1 cellular context compared by ENCODE assay signal in the genomic region with DNA sequence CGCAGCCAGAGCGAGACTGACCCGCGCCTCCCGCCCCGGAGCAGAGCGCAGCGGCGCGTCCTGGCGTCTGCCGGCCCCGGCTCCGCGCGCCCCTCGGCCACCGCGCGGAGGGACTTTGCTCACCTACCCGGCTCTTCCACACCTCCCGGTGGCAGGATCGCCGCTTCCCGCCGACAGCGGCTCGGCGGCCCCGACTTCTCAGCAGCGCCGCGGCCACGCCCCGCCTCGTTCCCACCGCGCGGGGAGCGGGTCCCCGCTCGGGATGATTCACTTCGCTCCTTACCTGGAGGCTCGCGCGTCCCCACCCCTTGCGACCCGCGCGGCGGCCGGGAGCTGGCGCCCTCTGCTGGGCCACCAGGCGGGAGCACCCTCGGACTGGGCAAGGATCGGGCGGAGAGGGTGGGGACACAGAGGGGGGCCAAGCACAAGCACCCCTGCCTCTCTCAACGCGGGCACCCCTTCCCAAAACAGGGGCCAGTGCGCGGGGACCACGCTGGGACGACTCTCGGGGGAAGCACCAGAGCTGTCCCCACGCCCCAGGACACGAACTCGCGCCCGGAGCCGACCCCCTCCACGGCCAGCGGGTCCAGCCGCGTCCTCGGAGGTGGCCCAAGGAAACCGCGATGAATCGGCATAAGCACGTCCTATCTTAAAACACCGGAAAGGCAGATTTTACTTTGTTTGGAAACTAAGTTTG.
TF ChIP-seq lines count a peak whose summit lies in the region.

No MANE protein-coding gene starts in this region.

TF ChIP-seq in HCT116, 20 proteins besides CTCF, POLR2A, EP300 and RAD21 (continued from another document):
- TF ChIP-seq, protein P1, sequence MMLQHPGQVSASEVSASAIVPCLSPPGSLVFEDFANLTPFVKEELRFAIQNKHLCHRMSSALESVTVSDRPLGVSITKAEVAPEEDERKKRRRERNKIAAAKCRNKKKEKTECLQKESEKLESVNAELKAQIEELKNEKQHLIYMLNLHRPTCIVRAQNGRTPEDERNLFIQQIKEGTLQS (IDR thresholded peaks at IDR 0.05), result no peak
- TF ChIP-seq, protein P2, sequence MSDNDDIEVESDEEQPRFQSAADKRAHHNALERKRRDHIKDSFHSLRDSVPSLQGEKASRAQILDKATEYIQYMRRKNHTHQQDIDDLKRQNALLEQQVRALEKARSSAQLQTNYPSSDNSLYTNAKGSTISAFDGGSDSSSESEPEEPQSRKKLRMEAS (IDR thresholded peaks at IDR 0.05), result peak; percentile 66
- peak; percentile 39 for TF ChIP-seq TCF7L2 (IDR thresholded peaks at IDR 0.05; ENCODE audit: borderline replicate concordance, extremely low read depth, insufficient read depth, insufficient read length)
- peak; percentile 75 for TF ChIP-seq SIN3A (IDR thresholded peaks at IDR 0.05; ENCODE audit: low read depth)
- TF ChIP-seq, protein P3, sequence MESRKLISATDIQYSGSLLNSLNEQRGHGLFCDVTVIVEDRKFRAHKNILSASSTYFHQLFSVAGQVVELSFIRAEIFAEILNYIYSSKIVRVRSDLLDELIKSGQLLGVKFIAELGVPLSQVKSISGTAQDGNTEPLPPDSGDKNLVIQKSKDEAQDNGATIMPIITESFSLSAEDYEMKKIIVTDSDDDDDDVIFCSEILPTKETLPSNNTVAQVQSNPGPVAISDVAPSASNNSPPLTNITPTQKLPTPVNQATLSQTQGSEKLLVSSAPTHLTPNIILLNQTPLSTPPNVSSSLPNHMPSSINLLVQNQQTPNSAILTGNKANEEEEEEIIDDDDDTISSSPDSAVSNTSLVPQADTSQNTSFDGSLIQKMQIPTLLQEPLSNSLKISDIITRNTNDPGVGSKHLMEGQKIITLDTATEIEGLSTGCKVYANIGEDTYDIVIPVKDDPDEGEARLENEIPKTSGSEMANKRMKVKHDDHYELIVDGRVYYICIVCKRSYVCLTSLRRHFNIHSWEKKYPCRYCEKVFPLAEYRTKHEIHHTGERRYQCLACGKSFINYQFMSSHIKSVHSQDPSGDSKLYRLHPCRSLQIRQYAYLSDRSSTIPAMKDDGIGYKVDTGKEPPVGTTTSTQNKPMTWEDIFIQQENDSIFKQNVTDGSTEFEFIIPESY (IDR thresholded peaks at IDR 0.05; ENCODE audit: extremely low read depth, insufficient replicate concordance, low read length), result no peak
- peak; percentile 72 for TF ChIP-seq YY1 (IDR thresholded peaks at IDR 0.05; ENCODE audit: extremely low read depth, insufficient replicate concordance, low read depth, low read length)
- TF ChIP-seq EGR1 (IDR thresholded peaks at IDR 0.05; ENCODE audit: low read depth), result no peak
- TF ChIP-seq ZFX (IDR thresholded peaks at IDR 0.05), result peak; percentile 60
- peak; percentile 61 for TF ChIP-seq FOSL1 (IDR thresholded peaks at IDR 0.05; ENCODE audit: low read depth)
- TF ChIP-seq, protein P4, sequence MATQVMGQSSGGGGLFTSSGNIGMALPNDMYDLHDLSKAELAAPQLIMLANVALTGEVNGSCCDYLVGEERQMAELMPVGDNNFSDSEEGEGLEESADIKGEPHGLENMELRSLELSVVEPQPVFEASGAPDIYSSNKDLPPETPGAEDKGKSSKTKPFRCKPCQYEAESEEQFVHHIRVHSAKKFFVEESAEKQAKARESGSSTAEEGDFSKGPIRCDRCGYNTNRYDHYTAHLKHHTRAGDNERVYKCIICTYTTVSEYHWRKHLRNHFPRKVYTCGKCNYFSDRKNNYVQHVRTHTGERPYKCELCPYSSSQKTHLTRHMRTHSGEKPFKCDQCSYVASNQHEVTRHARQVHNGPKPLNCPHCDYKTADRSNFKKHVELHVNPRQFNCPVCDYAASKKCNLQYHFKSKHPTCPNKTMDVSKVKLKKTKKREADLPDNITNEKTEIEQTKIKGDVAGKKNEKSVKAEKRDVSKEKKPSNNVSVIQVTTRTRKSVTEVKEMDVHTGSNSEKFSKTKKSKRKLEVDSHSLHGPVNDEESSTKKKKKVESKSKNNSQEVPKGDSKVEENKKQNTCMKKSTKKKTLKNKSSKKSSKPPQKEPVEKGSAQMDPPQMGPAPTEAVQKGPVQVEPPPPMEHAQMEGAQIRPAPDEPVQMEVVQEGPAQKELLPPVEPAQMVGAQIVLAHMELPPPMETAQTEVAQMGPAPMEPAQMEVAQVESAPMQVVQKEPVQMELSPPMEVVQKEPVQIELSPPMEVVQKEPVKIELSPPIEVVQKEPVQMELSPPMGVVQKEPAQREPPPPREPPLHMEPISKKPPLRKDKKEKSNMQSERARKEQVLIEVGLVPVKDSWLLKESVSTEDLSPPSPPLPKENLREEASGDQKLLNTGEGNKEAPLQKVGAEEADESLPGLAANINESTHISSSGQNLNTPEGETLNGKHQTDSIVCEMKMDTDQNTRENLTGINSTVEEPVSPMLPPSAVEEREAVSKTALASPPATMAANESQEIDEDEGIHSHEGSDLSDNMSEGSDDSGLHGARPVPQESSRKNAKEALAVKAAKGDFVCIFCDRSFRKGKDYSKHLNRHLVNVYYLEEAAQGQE (IDR thresholded peaks at IDR 0.05; ENCODE audit: low read depth), result no peak
- peak; percentile 89 for TF ChIP-seq CBX3 (IDR thresholded peaks at IDR 0.05; ENCODE audit: low read depth)
